Comparison of ENCODE assay signal across 26 cellular contexts in genomic region chr6:105204331-105204730, GRCh38. TPM values are rescaled to one million over a fixed set of nuclear protein-coding genes. Genes with fewer than 3 reads are reported as not detected.
DNase-seq lines count a peak whose midpoint lies in the region; TF ChIP-seq lines count a peak whose summit lies in the region.
"Had no signal": no experiment of that assay in that cellular context is flagged by ENCODE, and none has a peak within 500 bp of the region (broad histone marks: within the 10 kb centered on the region; RNA-seq: fewer than 3 reads in every experiment).

No MANE protein-coding gene starts in this region.

- TF ChIP-seq CTCF in SK-N-SH (IDR thresholded peaks at IDR 0.05) = no peak
- no peak for TF ChIP-seq CTCF in fibroblast of mammary gland (conservative IDR thresholded peaks at IDR 0.05; ENCODE audit: control insufficient read depth, insufficient read depth, low read depth, low read length)
- TF ChIP-seq CTCF in neural progenitor cell (IDR thresholded peaks at IDR 0.05) = no peak
- no peak for TF ChIP-seq CTCF in Calu3 (IDR thresholded peaks at IDR 0.05; ENCODE audit: unreplicated experiment)

- no peaks in the 10 kb centered on the region for H3K9me2 ChIP-seq in SK-N-SH

- TF ChIP-seq RAD21 in SK-N-SH (IDR thresholded peaks at IDR 0.05; ENCODE audit: low read length) = no peak

- no TSS peak for BruUV-seq in Calu3 (replicated peaks; lab: Mats Ljungman, UMichigan)

- intact Hi-C loops in activated naive CD4-positive, alpha-beta T cell treated with anti-CD3 and anti-CD28 coated beads for 36 hours (cut with micrococcal nuclease) = no loop called here
- intact Hi-C loops in Calu3 (cut with micrococcal nuclease; ENCODE audit: unreplicated experiment) = no loop called here

- H3K79me2 ChIP-seq in SK-N-SH (ENCODE audit: insufficient read depth) = no peaks in the 10 kb centered on the region
- no peaks in the 10 kb centered on the region for H3K79me2 ChIP-seq in neural progenitor cell (ENCODE audit: low read depth)

- H3K4me2 ChIP-seq in SK-N-SH = 0 out of 2 replicates have a peak overlapping the region, but pooled peaks have one; percentile 15
- no peak overlapping the region for H3K4me2 ChIP-seq in neural progenitor cell
- H3K4me2 ChIP-seq: GM23338 had no signal

- peak overlapping the region in 1 of 2 experiments; percentile 74; a peak in 2 of 4 replicates for H3K27ac ChIP-seq in SK-N-SH (ENCODE audit: low read depth in 2 of 2, low read length in 1 of 2)
- no peak overlapping the region for H3K27ac ChIP-seq in neural progenitor cell
- H3K27ac ChIP-seq: ascending aorta, C4-2B, heart left ventricle, psoas muscle, testis had no signal

- H3K9ac ChIP-seq in SK-N-SH (no peak overlapping the region), neural progenitor cell (no peak overlapping the region)

- H3K36me3 ChIP-seq in SK-N-SH (replicated peaks in 1 of 2; ENCODE audit: control insufficient read depth in 1 of 2, insufficient read depth in 2 of 2, low read length in 1 of 2) = no peaks in the 10 kb centered on the region
- H3K36me3 ChIP-seq in neural progenitor cell = no peaks in the 10 kb centered on the region
- H3K36me3 ChIP-seq: ascending aorta, heart left ventricle had no signal

- H4K20me1 ChIP-seq in SK-N-SH (ENCODE audit: insufficient read depth) (no peaks in the 10 kb centered on the region), neural progenitor cell (ENCODE audit: low read depth) (no peaks in the 10 kb centered on the region)

- POLR2A ChIA-PET in SK-N-SH (lab: Yijun Ruan, JAX) = no interaction called here

- peaks cover 4 to 7% of the 10 kb centered on the region in 2 experiments; a peak in 3 of 4 replicates for H3K4me1 ChIP-seq in SK-N-SH (ENCODE audit: control insufficient read depth in 1 of 2, insufficient read depth in 2 of 2, low read depth in 1 of 2, low read length in 1 of 2)
- H3K4me1 ChIP-seq in neural progenitor cell = no peaks in the 10 kb centered on the region
- H3K4me1 ChIP-seq: ascending aorta, psoas muscle, testis had no signal

- H3K9me3 ChIP-seq in SK-N-SH = no peaks in the 10 kb centered on the region
- no peaks in the 10 kb centered on the region for H3K9me3 ChIP-seq in neural progenitor cell (ENCODE audit: low read depth)
- H3K9me3 ChIP-seq: ascending aorta, heart left ventricle, psoas muscle, testis had no signal

- H3K9me3 Mint-ChIP-seq in neural progenitor cell (no peaks in the 10 kb centered on the region), Calu3 (ENCODE audit: low read depth, unreplicated experiment) (peaks cover 4% of the 10 kb centered on the region)
- no peaks in the 10 kb centered on the region for H3K9me3 Mint-ChIP-seq in activated naive CD4-positive, alpha-beta T cell treated with anti-CD3 and anti-CD28 coated beads for 36 hours
- H3K9me3 Mint-ChIP-seq: activated CD8-positive, alpha-beta T cell treated with anti-CD3 and anti-CD28 coated beads for 36 hours; activated T-helper 2 cell treated with anti-CD3 and anti-CD28 coated beads, Interferon-gamma antibody, Interleukin-2, Interleukin-4, amounts not matched to agents 10 μg/mL and 5 μg/mL and 100 μg/mL, durations not matched to agents 14 hours and 24 hours and 36 hours; GM23338 had no signal

- no peaks in the 10 kb centered on the region for H3K36me3 Mint-ChIP-seq in neural progenitor cell
- H3K36me3 Mint-ChIP-seq in activated naive CD4-positive, alpha-beta T cell treated with anti-CD3 and anti-CD28 coated beads for 36 hours (ENCODE audit: low read depth) = no peaks in the 10 kb centered on the region
- H3K36me3 Mint-ChIP-seq in Calu3 (ENCODE audit: insufficient read depth, unreplicated experiment) = no peaks in the 10 kb centered on the region
- H3K36me3 Mint-ChIP-seq: activated naive CD8-positive, alpha-beta T cell had no signal

- H3K4me3 Mint-ChIP-seq in neural progenitor cell (no peak overlapping the region), Calu3 (ENCODE audit: low read depth, unreplicated experiment) (no peak overlapping the region)
- no peak overlapping the region for H3K4me3 Mint-ChIP-seq in activated naive CD4-positive, alpha-beta T cell treated with anti-CD3 and anti-CD28 coated beads for 36 hours
- H3K4me3 Mint-ChIP-seq: activated CD8-positive, alpha-beta T cell treated with anti-CD3 and anti-CD28 coated beads for 36 hours; activated naive CD8-positive, alpha-beta T cell; GM23338 had no signal

- peak in 1 of 2 experiments; percentile 52; a peak in 1 of 4 replicates for TF ChIP-seq EP300 in SK-N-SH (IDR thresholded peaks at IDR 0.05; ENCODE audit: borderline replicate concordance in 1 of 2, low read depth in 1 of 2, low read length in 1 of 2)

- peak; percentile 25 for DNase-seq in HPDE6-E6E7 (ENCODE audit: extremely low spot score)
- no peak for DNase-seq in SK-N-SH
- peak; percentile 34 for DNase-seq in fibroblast of mammary gland (ENCODE audit: low read depth)
- DNase-seq in neural progenitor cell (ENCODE audit: low spot score) = no peak
- DNase-seq in activated CD4-positive, alpha-beta T cell treated with anti-CD3 and anti-CD28 coated beads, Interleukin-2, amount 50 U/mL, for 4 hours = no peak
- DNase-seq in activated naive CD4-positive, alpha-beta T cell treated with anti-CD3 and anti-CD28 coated beads for 36 hours = no peak
- DNase-seq in Calu3 = no peak
- DNase-seq: activated CD8-positive, alpha-beta T cell treated with anti-CD3 and anti-CD28 coated beads for 36 hours; EL; foreskin fibroblast; heart left ventricle; left cardiac atrium; mesendoderm; MV-4-11; NCI-H146; NCI-H526; psoas muscle; stimulated activated CD4-positive, alpha-beta T cell treated with anti-CD3 and anti-CD28 coated beads, Interleukin-15, amount 100 ng/mL, for 24 hours; stimulated activated naive CD8-positive, alpha-beta T cell treated with anti-CD3 and anti-CD28 coated beads, Interleukin-15, Interleukin-2, amounts not matched to agents 100 U/mL and 50 U/mL, for 24 hours; T-helper 1 cell; testis had no signal

- H3F3A ChIP-seq in SK-N-SH (replicated peaks; ENCODE audit: insufficient read depth) = peaks cover 12% of the 10 kb centered on the region
- H3F3A ChIP-seq in neural progenitor cell (ENCODE audit: low read depth) = no peaks in the 10 kb centered on the region

- H2AFZ ChIP-seq in SK-N-SH (ENCODE audit: low read depth) = peak overlapping the region; percentile 23; the same call in 1 of the 2 replicates
- H2AFZ ChIP-seq in neural progenitor cell (replicated peaks) = peak overlapping the region; percentile 37
- H2AFZ ChIP-seq: GM23338 had no signal

- CTCF ChIA-PET in SK-N-SH (lab: Yijun Ruan, JAX) = no interaction called here
- CTCF ChIA-PET in activated naive CD4-positive, alpha-beta T cell treated with anti-CD3 and anti-CD28 coated beads for 36 hours (lab: Charles Lee) = no interaction called here
- CTCF ChIA-PET in Calu3 (lab: Charles Lee) = no interaction called here

- H3K27me3 ChIP-seq in SK-N-SH (ENCODE audit: insufficient read depth) = no peaks in the 10 kb centered on the region
- H3K27me3 ChIP-seq in neural progenitor cell = no peaks in the 10 kb centered on the region
- H3K27me3 ChIP-seq: ascending aorta, heart left ventricle, testis had no signal

- H3K27me3 Mint-ChIP-seq in neural progenitor cell (ENCODE audit: insufficient read depth, low read depth) = peaks cover 2% of the 10 kb centered on the region
- peaks cover 5% of the 10 kb centered on the region for H3K27me3 Mint-ChIP-seq in activated naive CD4-positive, alpha-beta T cell treated with anti-CD3 and anti-CD28 coated beads for 36 hours (ENCODE audit: low read depth)
- no peaks in the 10 kb centered on the region for H3K27me3 Mint-ChIP-seq in Calu3 (ENCODE audit: unreplicated experiment)

- no peak overlapping the region for H3K27ac Mint-ChIP-seq in neural progenitor cell
- no peak overlapping the region for H3K27ac Mint-ChIP-seq in activated naive CD4-positive, alpha-beta T cell treated with anti-CD3 and anti-CD28 coated beads for 36 hours
- no peak overlapping the region for H3K27ac Mint-ChIP-seq in Calu3 (ENCODE audit: unreplicated experiment)
- H3K27ac Mint-ChIP-seq: activated CD8-positive, alpha-beta T cell treated with anti-CD3 and anti-CD28 coated beads for 36 hours; activated naive CD8-positive, alpha-beta T cell; activated T-helper 2 cell treated with anti-CD3 and anti-CD28 coated beads, Interferon-gamma antibody, Interleukin-2, Interleukin-4, amounts not matched to agents 10 μg/mL and 5 μg/mL and 100 μg/mL, durations not matched to agents 14 hours and 24 hours and 36 hours; GM23338 had no signal

- 31% methylated on average over 1 of the region's 1 CpG for WGBS in SK-N-SH (ENCODE audit: low lambda C conversion rate)

- H3K4me3 ChIP-seq in SK-N-SH (ENCODE audit: low read depth in 2 of 2, low read length in 1 of 2) = no peak overlapping the region
- no peak overlapping the region for H3K4me3 ChIP-seq in fibroblast of mammary gland (ENCODE audit: control insufficient read depth, low read depth, low read length)
- no peak overlapping the region for H3K4me3 ChIP-seq in neural progenitor cell
- H3K4me3 ChIP-seq: ascending aorta, GM23338, heart left ventricle, psoas muscle, testis had no signal

- H3K4me1 Mint-ChIP-seq in neural progenitor cell = peaks cover 3% of the 10 kb centered on the region
- no peaks in the 10 kb centered on the region for H3K4me1 Mint-ChIP-seq in activated naive CD4-positive, alpha-beta T cell treated with anti-CD3 and anti-CD28 coated beads for 36 hours (ENCODE audit: low read depth)
- peaks cover 7% of the 10 kb centered on the region for H3K4me1 Mint-ChIP-seq in Calu3 (ENCODE audit: low read depth, unreplicated experiment)
- H3K4me1 Mint-ChIP-seq: GM23338 had no signal

TF ChIP-seq in SK-N-SH, 30 proteins besides CTCF, POLR2A, EP300 and RAD21 (continues in another document):
- TF ChIP-seq JUND (IDR thresholded peaks at IDR 0.05) (peak; percentile 37; the same call in 1 of the 2 replicates), MAX (IDR thresholded peaks at IDR 0.05; ENCODE audit: low read depth) (no peak), TCF12 (IDR thresholded peaks at IDR 0.05) (peak; percentile 75), PBX3 (IDR thresholded peaks at IDR 0.05) (peak; percentile 93)

RNA-seq across cellular contexts. Expression of gene POPDC3, which starts 24.5 kb away (rescaled TPM):
- 19.0 and 21.3 TPM in 2 replicates for polyA plus RNA-seq in SK-N-SH (2012; rRNA removed)
- 30.6 and 38.1 TPM in 2 replicates for polyA plus RNA-seq in SK-N-SH (2012; cell fraction: cytosol; rRNA removed)
- polyA plus RNA-seq in SK-N-SH (2012; cell fraction: nucleus; rRNA removed) = 8.3 and 15.8 TPM in 2 replicates
- total RNA-seq in neural progenitor cell (ENCODE audit: low replicate concordance) (3.1 and 8.2 TPM in 2 replicates), Calu3 (2022) (2.8 and 3.8 TPM in 2 replicates)
- total RNA-seq in activated naive CD4-positive, alpha-beta T cell treated with anti-CD3 and anti-CD28 coated beads for 36 hours = not detected
- total RNA-seq: activated CD8-positive, alpha-beta T cell treated with anti-CD3 and anti-CD28 coated beads for 36 hours; activated T-helper 2 cell treated with anti-CD3 and anti-CD28 coated beads, Interferon-gamma antibody, Interleukin-2, Interleukin-4, amounts not matched to agents 10 μg/mL and 5 μg/mL and 100 μg/mL, durations not matched to agents 14 hours and 24 hours and 36 hours; ascending aorta had no signal

Comparison
In these comparisons a context has a peak if more than half of its experiments do, and no peak if none do; other contexts are left out.
1. DNase-seq: peak in HPDE6-E6E7 (single experiment) and fibroblast of mammary gland (single experiment); none in SK-N-SH (single experiment), neural progenitor cell (single experiment), activated CD4-positive, alpha-beta T cell treated with anti-CD3 and anti-CD28 coated beads, Interleukin-2, amount 50 U/mL, for 4 hours (0 of 2), activated naive CD4-positive, alpha-beta T cell treated with anti-CD3 and anti-CD28 coated beads for 36 hours (single experiment) and Calu3 (single experiment).